Comparison of ENCODE assay signal across 1 cellular context in the genomic region with DNA sequence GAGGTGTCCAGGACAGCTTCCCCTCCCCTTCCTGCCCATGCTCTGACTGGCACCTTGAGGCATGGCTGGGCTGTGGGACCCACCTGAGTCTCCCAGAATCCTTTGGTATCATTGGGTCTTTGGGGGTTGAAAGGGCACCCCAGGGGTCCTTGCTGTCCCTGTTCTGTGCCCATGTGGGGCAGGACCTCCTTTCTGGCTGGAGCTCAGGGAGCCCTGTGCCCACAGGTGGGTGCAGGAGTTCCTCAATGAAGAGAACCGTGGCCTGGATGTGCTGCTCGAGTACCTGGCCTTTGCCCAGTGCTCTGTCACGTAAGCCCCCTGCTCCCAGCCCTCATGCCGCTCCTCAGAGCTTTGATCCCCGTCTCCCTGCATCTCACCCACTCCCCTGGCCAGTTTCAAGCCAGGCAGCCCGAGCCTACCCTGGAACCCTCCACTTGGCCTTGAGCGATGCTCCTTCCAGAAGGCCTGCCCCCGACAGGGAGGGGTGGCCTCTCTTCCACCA.
TF ChIP-seq lines count a peak whose summit lies in the region.

No MANE protein-coding gene starts in this region.

TF ChIP-seq in HEK293, 187 proteins besides CTCF, POLR2A, EP300 and RAD21:
- no peak for TF ChIP-seq ZNF580 (tag by site-specific recombination; IDR thresholded peaks at IDR 0.05)
- TF ChIP-seq ZNF16 (tag by site-specific recombination; IDR thresholded peaks at IDR 0.05; ENCODE audit: low read depth), result no peak
- TF ChIP-seq GLIS2 (tag by site-specific recombination; IDR thresholded peaks at IDR 0.05), result peak; percentile 23; the same call in 1 of the 2 replicates
